ENCODE assay signal across 22 cellular contexts in the genomic region with DNA sequence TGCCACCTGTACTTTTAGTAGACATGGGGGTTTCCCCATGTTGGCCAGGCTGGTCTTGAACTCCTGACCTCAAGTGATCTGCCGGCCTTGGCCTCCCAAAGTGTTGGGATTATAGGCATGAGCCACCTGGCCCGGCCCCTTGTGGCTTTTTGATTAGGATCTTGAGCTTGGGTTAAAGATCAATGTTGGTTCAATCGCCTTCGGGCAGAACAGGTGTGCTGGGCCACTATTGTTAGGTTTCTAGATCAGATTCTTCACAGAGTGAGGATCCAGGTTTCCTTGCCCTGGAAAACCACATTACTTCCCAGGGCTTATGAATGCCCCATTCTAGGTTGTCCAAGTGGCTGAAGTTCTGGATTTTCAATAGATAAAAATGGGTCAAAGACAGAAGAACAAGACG. TPM values are rescaled to one million over a fixed set of nuclear protein-coding genes. Genes with fewer than 3 reads are reported as not detected.
DNase-seq lines count a peak whose midpoint lies in the region; ATAC-seq and TF ChIP-seq lines count a peak whose summit lies in the region.
"Had no signal": no experiment of that assay in that cellular context is flagged by ENCODE, and none has a peak within 500 bp of the region (broad histone marks: within the 10 kb centered on the region; RNA-seq: fewer than 3 reads in every experiment).

No MANE protein-coding gene starts in this region.

- H3K4me1 Mint-ChIP-seq in activated naive CD8-positive, alpha-beta T cell (ENCODE audit: low read depth) = peaks cover 71% of the 10 kb centered on the region
- peaks cover 59% of the 10 kb centered on the region for H3K4me1 Mint-ChIP-seq in activated naive CD8-positive, alpha-beta T cell treated with anti-CD3 and anti-CD28 coated beads, Interleukin-2, amount 50 U/mL, for 24 hours

- TF ChIP-seq POLR2A in suprapubic skin (IDR thresholded peaks at IDR 0.05) = no peak

- peak overlapping the region; percentile 90 for H3K27ac ChIP-seq in PC-9
- H3K27ac ChIP-seq in esophagus (ENCODE audit: low read depth in 2 of 2, low read length in 1 of 2) = peak overlapping the region; percentile 33 to 76
- peak overlapping the region; percentile 20 for H3K27ac ChIP-seq in suprapubic skin
- H3K27ac ChIP-seq: lower lobe of right lung, pancreas, SJSA1, tibial artery had no signal

- peaks cover 59% of the 10 kb centered on the region for H3K4me1 ChIP-seq in PC-9 (replicated peaks; ENCODE audit: insufficient read depth)
- peaks cover 0 to 2% of the 10 kb centered on the region in 2 donors for H3K4me1 ChIP-seq in esophagus (ENCODE audit: control insufficient read depth in 2 of 2, insufficient read depth in 2 of 2, low read length in 1 of 2)
- peaks cover 58% of the 10 kb centered on the region for H3K4me1 ChIP-seq in suprapubic skin

- TF ChIP-seq EP300 in suprapubic skin (IDR thresholded peaks at IDR 0.05) = no peak

- no TSS peak for BruUV-seq in PC-9 (replicated peaks; lab: Mats Ljungman, UMichigan)

- CTCF ChIA-PET in PC-9 (lab: Charles Lee) = interaction anchor here (1.0 kb wide), 1 partner anchor 24 kb away, joined by 8 read pairs; no protein-coding TSS in a partner anchor

- 67 to 72% methylated on average over 5 of the region's 5 CpGs for WGBS in esophagus, 2 donors
- WGBS in suprapubic skin = 53% methylated on average over 5 of the region's 5 CpGs

- H3K9me3 Mint-ChIP-seq in activated naive CD8-positive, alpha-beta T cell (ENCODE audit: low read depth) = no peaks in the 10 kb centered on the region
- H3K9me3 Mint-ChIP-seq in activated naive CD8-positive, alpha-beta T cell treated with anti-CD3 and anti-CD28 coated beads, Interleukin-2, amount 50 U/mL, for 24 hours = no peaks in the 10 kb centered on the region
- H3K9me3 Mint-ChIP-seq: stimulated activated memory B cell treated with anti-CD40 and anti-IgM and Interleukin-4, amounts not matched to agents 10 μg/mL and 1 μg/mL and 100 μg/mL, for 72 hours had no signal

- H3K36me3 ChIP-seq in PC-9 (ENCODE audit: low read depth) (peaks cover 68% of the 10 kb centered on the region), esophagus (ENCODE audit: control insufficient read depth in 2 of 2, insufficient read depth in 2 of 2, low read length in 1 of 2) (peaks cover 0 to 21% of the 10 kb centered on the region in 2 donors), suprapubic skin (peaks cover 75% of the 10 kb centered on the region)

- no peaks in the 10 kb centered on the region for H3K27me3 Mint-ChIP-seq in activated naive CD8-positive, alpha-beta T cell
- H3K27me3 Mint-ChIP-seq in activated naive CD8-positive, alpha-beta T cell treated with anti-CD3 and anti-CD28 coated beads, Interleukin-2, amount 50 U/mL, for 24 hours = no peaks in the 10 kb centered on the region
- H3K27me3 Mint-ChIP-seq: stimulated activated memory B cell treated with anti-CD40 and anti-IgM and Interleukin-4, amounts not matched to agents 10 μg/mL and 1 μg/mL and 100 μg/mL, for 72 hours had no signal

- H3K27ac Mint-ChIP-seq in activated naive CD8-positive, alpha-beta T cell = no peak overlapping the region
- no peak overlapping the region for H3K27ac Mint-ChIP-seq in activated naive CD8-positive, alpha-beta T cell treated with anti-CD3 and anti-CD28 coated beads, Interleukin-2, amount 50 U/mL, for 24 hours
- H3K27ac Mint-ChIP-seq: stimulated activated memory B cell treated with anti-CD40 and anti-IgM and Interleukin-4, amounts not matched to agents 10 μg/mL and 1 μg/mL and 100 μg/mL, for 72 hours had no signal

- POLR2A ChIA-PET in PC-9 (lab: Charles Lee; ENCODE audit: unreplicated experiment) = no interaction called here

- peaks cover 27% of the 10 kb centered on the region for H3K36me3 Mint-ChIP-seq in activated naive CD8-positive, alpha-beta T cell
- peaks cover 84% of the 10 kb centered on the region for H3K36me3 Mint-ChIP-seq in activated naive CD8-positive, alpha-beta T cell treated with anti-CD3 and anti-CD28 coated beads, Interleukin-2, amount 50 U/mL, for 24 hours (ENCODE audit: low read depth)

- peaks cover 51% of the 10 kb centered on the region for H3F3A ChIP-seq in PC-9 (ENCODE audit: insufficient read depth, low read depth)

- H3K9me2 ChIP-seq in PC-9 (ENCODE audit: insufficient read depth) = no peaks in the 10 kb centered on the region

- ATAC-seq in activated naive CD8-positive, alpha-beta T cell treated with anti-CD3 and anti-CD28 coated beads, Interleukin-2, amount 50 U/mL, for 24 hours = no peak
- ATAC-seq: lower lobe of right lung; pancreas; sciatic nerve; stimulated activated memory B cell treated with anti-CD40 and anti-IgM and Interleukin-4, amounts not matched to agents 10 μg/mL and 1 μg/mL and 100 μg/mL, for 72 hours had no signal

- H3K4me3 ChIP-seq in PC-9 (no peak overlapping the region), esophagus (ENCODE audit: low read depth in 1 of 2, low read length in 2 of 2) (no peak overlapping the region), suprapubic skin (no peak overlapping the region)
- H3K4me3 ChIP-seq: lower lobe of right lung, pancreas, SJSA1, tibial artery had no signal

- peaks cover 64% of the 10 kb centered on the region for H3K79me2 ChIP-seq in PC-9 (ENCODE audit: low read depth)

- H3K9me3 ChIP-seq in PC-9 (ENCODE audit: insufficient read depth, low read depth) (no peaks in the 10 kb centered on the region), esophagus (ENCODE audit: control insufficient read depth in 2 of 2, insufficient read depth in 1 of 2, low read depth in 1 of 2, low read length in 1 of 2) (no peaks in the 10 kb centered on the region), suprapubic skin (no peaks in the 10 kb centered on the region)
- H3K9me3 ChIP-seq: lower lobe of right lung, pancreas, SJSA1, tibial artery had no signal

- no peak for TF ChIP-seq CTCF in PC-9 (conservative IDR thresholded peaks at IDR 0.05)
- no peak for TF ChIP-seq CTCF in suprapubic skin (IDR thresholded peaks at IDR 0.05)

- H3K27me3 ChIP-seq in PC-9 (ENCODE audit: insufficient read depth, low read depth) = no peaks in the 10 kb centered on the region
- no peaks in the 10 kb centered on the region for H3K27me3 ChIP-seq in esophagus (ENCODE audit: control insufficient read depth in 1 of 2, insufficient read depth in 2 of 2, low read length in 2 of 2)
- H3K27me3 ChIP-seq in suprapubic skin = no peaks in the 10 kb centered on the region
- H3K27me3 ChIP-seq: pancreas, SJSA1, tibial artery had no signal

- intact Hi-C loops in PC-9 (cut with micrococcal nuclease; ENCODE audit: unreplicated experiment) = loop anchor here (2.0 to 10.0 kb wide), 2 partner anchors 23 to 437 kb away; no protein-coding TSS in a partner anchor

- H2AFZ ChIP-seq in PC-9 = no peak overlapping the region

- peak overlapping the region; percentile 68 for H3K4me2 ChIP-seq in PC-9

- H3K4me3 Mint-ChIP-seq in activated naive CD8-positive, alpha-beta T cell = peak overlapping the region; percentile 20
- H3K4me3 Mint-ChIP-seq in activated naive CD8-positive, alpha-beta T cell treated with anti-CD3 and anti-CD28 coated beads, Interleukin-2, amount 50 U/mL, for 24 hours = no peak overlapping the region
- H3K4me3 Mint-ChIP-seq: stimulated activated memory B cell treated with anti-CD40 and anti-IgM and Interleukin-4, amounts not matched to agents 10 μg/mL and 1 μg/mL and 100 μg/mL, for 72 hours had no signal

- H4K20me1 ChIP-seq in PC-9 (ENCODE audit: insufficient read depth) = peaks cover 10% of the 10 kb centered on the region; the same call in 1 of the 2 replicates

- DNase-seq in activated naive CD8-positive, alpha-beta T cell treated with anti-CD3 and anti-CD28 coated beads, Interleukin-2, amount 50 U/mL, for 24 hours = no peak
- DNase-seq in PC-9 (peak; percentile 40 to 80), suprapubic skin (ENCODE audit: low spot score in 2 of 2) (no peak), MV-4-11 (lab: John Stamatoyannopoulos, UW) (no peak), DMS153 treated with DMSO at 0.1 percent for 48 hours (lab: John Stamatoyannopoulos, UW; ENCODE audit: unreplicated experiment) (no peak)
- no peak for DNase-seq in stimulated activated CD4-positive, alpha-beta T cell treated with anti-CD3 and anti-CD28 coated beads, Interleukin-1b, Interleukin-23, amount 100 ng/mL, for 48 hours
- DNase-seq: anterior cingulate cortex; cerebellar nuclear complex; COR-L47; effector CD4-positive, alpha-beta T cell; lower lobe of right lung; pancreas; T1000; tibial artery had no signal

RNA-seq across cellular contexts. Expression of gene ETV3, which starts 6.1 kb away (rescaled TPM):
- total RNA-seq in PC-9 (2021) = 22.1 and 26.2 TPM in 2 replicates
- 1 to 10 TPM; 9.3 to 9.4 TPM for polyA plus RNA-seq in esophagus
- 10 to 100 TPM; 88.9 to 93.6 (median 90.9) TPM for total RNA-seq in suprapubic skin

RNA-seq across cellular contexts. Expression of gene ETV3L, which starts 32.5 kb away (rescaled TPM):
- total RNA-seq in PC-9 (2021) = not detected in 2 replicates
- polyA plus RNA-seq in esophagus = not detected
- total RNA-seq in suprapubic skin = not detected
- total RNA-seq: Daoy, fibroblast of lung, lower lobe of right lung, M059J, pancreas, sciatic nerve, SJSA1 had no signal
- polyA plus RNA-seq: fibroblast of lung had no signal

Comparison
In these comparisons a context has a peak if more than half of its experiments do, and no peak if none do; other contexts are left out.
1. DNase-seq: peak in PC-9 (2 of 2); none in activated naive CD8-positive, alpha-beta T cell treated with anti-CD3 and anti-CD28 coated beads, Interleukin-2, amount 50 U/mL, for 24 hours (single experiment), suprapubic skin (0 of 2), MV-4-11 (single experiment), stimulated activated CD4-positive, alpha-beta T cell treated with anti-CD3 and anti-CD28 coated beads, Interleukin-1b, Interleukin-23, amount 100 ng/mL, for 48 hours (single experiment) and DMS153 treated with DMSO at 0.1 percent for 48 hours (single experiment).
2. H3K27ac ChIP-seq: peak in every context shown above with its lines; median percentile 90 in PC-9; 54 in esophagus; 20 in suprapubic skin.